1 cellular context compared by ENCODE assay signal in the genomic region with DNA sequence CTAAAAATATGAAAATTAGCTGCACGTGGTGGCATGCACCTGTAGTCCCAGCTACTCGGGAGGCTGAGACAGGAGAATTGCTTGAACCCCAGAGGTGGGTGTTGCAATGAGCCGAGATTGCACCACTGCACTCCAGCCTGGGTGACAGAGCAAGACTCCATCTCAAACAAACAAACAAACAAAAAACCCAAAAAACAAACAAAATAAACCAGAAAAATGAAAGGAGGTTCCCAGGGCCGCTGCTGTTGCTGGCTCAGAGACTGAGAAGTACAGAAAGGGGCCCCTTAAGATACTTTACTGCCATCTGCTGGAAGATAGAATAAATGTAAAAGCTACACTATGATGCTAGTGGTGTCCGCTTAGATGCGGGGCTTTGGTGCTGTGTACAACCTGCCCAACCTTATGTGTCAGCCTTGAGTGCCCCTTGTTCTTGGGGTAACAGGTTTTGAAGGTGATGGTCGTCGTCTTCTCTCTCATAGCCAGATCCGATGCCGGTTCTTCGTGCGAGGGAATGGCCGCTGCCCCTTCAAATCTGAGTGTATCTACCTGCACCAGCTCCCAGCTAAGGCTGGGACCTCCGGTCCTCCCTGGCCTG.
TF ChIP-seq lines count a peak whose summit lies in the region.

No MANE protein-coding gene starts in this region.

TF ChIP-seq in K562, 482 proteins besides CTCF, POLR2A, EP300 and RAD21 (continues in another document):
- TF ChIP-seq, protein P1, sequence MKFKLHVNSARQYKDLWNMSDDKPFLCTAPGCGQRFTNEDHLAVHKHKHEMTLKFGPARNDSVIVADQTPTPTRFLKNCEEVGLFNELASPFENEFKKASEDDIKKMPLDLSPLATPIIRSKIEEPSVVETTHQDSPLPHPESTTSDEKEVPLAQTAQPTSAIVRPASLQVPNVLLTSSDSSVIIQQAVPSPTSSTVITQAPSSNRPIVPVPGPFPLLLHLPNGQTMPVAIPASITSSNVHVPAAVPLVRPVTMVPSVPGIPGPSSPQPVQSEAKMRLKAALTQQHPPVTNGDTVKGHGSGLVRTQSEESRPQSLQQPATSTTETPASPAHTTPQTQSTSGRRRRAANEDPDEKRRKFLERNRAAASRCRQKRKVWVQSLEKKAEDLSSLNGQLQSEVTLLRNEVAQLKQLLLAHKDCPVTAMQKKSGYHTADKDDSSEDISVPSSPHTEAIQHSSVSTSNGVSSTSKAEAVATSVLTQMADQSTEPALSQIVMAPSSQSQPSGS (CRISPR knock-in tag; IDR thresholded peaks at IDR 0.05), result no peak
- TF ChIP-seq MAZ (CRISPR knock-in tag; conservative IDR thresholded peaks at IDR 0.05 in 1 of 2, IDR thresholded peaks at IDR 0.05 in 1 of 2) (peak in 1 of 2 experiments; percentile 46; a peak in 2 of 4 replicates), SIRT6 (IDR thresholded peaks at IDR 0.05; ENCODE audit: low read depth, low read length) (no peak), SMARCC2 (IDR thresholded peaks at IDR 0.05; ENCODE audit: low read depth) (no peak), MYC (IDR thresholded peaks at IDR 0.05; ENCODE audit: low read depth, low read length) (0 out of 2 replicates have a peak, but pooled peaks have one; percentile 28), MYC (CRISPR knock-in tag; IDR thresholded peaks at IDR 0.05; ENCODE audit: borderline replicate concordance, low read depth) (no peak), RBM17 (IDR thresholded peaks at IDR 0.05; ENCODE audit: borderline replicate concordance, low read depth, low read length) (no peak), EHMT2 (IDR thresholded peaks at IDR 0.05) (no peak), ZFPM2 (CRISPR knock-in tag; IDR thresholded peaks at IDR 0.05) (no peak), BRD9 (IDR thresholded peaks at IDR 0.05; ENCODE audit: low read depth, partially characterized antibody) (no peak), NRF1 (conservative IDR thresholded peaks at IDR 0.05 in 1 of 2, IDR thresholded peaks at IDR 0.05 in 1 of 2) (no peak), ELF1 (tag; IDR thresholded peaks at IDR 0.05) (no peak), BRCA1 (IDR thresholded peaks at IDR 0.05) (no peak), BRCA1 (CRISPR knock-in tag; IDR thresholded peaks at IDR 0.05) (0 out of 2 replicates have a peak, but pooled peaks have one; percentile 64), ZNF197 (CRISPR knock-in tag; IDR thresholded peaks at IDR 0.05; ENCODE audit: low read depth) (no peak), SMC3 (conservative IDR thresholded peaks at IDR 0.05; ENCODE audit: insufficient read depth, low read depth, low read length) (peak; percentile 94), TRIM28 (IDR thresholded peaks at IDR 0.05) (0 out of 2 replicates have a peak, but pooled peaks have one; percentile 48), CTBP1 (IDR thresholded peaks at IDR 0.05; ENCODE audit: borderline replicate concordance) (0 out of 2 replicates have a peak, but pooled peaks have one; percentile 26), PRPF4 (IDR thresholded peaks at IDR 0.05; ENCODE audit: insufficient read depth, low read depth, low read length, poor library complexity, severe bottlenecking) (no peak), SP1 (CRISPR knock-in tag; IDR thresholded peaks at IDR 0.05) (0 out of 2 replicates have a peak, but pooled peaks have one; percentile 19), ETV1 (tag; conservative IDR thresholded peaks at IDR 0.05; ENCODE audit: low read depth) (no peak), OTX1 (CRISPR knock-in tag; IDR thresholded peaks at IDR 0.05) (peak; percentile 45; the same call in 1 of the 2 replicates), TOE1 (IDR thresholded peaks at IDR 0.05; ENCODE audit: borderline replicate concordance) (peak; percentile 54), TOE1 (CRISPR knock-in tag; IDR thresholded peaks at IDR 0.05; ENCODE audit: borderline replicate concordance, low read depth) (no peak), STAG1 (CRISPR knock-in tag; IDR thresholded peaks at IDR 0.05; ENCODE audit: borderline replicate concordance) (peak; percentile 51; the same call in 1 of the 2 replicates), L3MBTL2 (IDR thresholded peaks at IDR 0.05) (0 out of 2 replicates have a peak, but pooled peaks have one; percentile 15), NFRKB (IDR thresholded peaks at IDR 0.05; ENCODE audit: low read depth) (no peak), BCOR (IDR thresholded peaks at IDR 0.05) (peak; percentile 75), ARNT (IDR thresholded peaks at IDR 0.05) (0 out of 4 replicates have a peak, but pooled peaks of 1 of the 2 experiments have one; percentile 36), CC2D1A (IDR thresholded peaks at IDR 0.05) (peak; percentile 84)
- TF ChIP-seq, protein P2, sequence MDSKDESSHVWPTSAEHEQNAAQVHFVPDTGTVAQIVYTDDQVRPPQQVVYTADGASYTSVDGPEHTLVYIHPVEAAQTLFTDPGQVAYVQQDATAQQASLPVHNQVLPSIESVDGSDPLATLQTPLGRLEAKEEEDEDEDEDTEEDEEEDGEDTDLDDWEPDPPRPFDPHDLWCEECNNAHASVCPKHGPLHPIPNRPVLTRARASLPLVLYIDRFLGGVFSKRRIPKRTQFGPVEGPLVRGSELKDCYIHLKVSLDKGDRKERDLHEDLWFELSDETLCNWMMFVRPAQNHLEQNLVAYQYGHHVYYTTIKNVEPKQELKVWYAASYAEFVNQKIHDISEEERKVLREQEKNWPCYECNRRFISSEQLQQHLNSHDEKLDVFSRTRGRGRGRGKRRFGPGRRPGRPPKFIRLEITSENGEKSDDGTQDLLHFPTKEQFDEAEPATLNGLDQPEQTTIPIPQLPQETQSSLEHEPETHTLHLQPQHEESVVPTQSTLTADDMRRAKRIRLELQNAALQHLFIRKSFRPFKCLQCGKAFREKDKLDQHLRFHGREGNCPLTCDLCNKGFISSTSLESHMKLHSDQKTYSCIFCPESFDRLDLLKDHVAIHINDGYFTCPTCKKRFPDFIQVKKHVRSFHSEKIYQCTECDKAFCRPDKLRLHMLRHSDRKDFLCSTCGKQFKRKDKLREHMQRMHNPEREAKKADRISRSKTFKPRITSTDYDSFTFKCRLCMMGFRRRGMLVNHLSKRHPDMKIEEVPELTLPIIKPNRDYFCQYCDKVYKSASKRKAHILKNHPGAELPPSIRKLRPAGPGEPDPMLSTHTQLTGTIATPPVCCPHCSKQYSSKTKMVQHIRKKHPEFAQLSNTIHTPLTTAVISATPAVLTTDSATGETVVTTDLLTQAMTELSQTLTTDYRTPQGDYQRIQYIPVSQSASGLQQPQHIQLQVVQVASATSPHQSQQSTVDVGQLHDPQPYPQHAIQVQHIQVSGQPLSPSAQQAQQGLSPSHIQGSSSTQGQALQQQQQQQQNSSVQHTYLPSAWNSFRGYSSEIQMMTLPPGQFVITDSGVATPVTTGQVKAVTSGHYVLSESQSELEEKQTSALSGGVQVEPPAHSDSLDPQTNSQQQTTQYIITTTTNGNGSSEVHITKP (IDR thresholded peaks at IDR 0.05; ENCODE audit: partially characterized antibody), result no peak
- TF ChIP-seq, protein P3, sequence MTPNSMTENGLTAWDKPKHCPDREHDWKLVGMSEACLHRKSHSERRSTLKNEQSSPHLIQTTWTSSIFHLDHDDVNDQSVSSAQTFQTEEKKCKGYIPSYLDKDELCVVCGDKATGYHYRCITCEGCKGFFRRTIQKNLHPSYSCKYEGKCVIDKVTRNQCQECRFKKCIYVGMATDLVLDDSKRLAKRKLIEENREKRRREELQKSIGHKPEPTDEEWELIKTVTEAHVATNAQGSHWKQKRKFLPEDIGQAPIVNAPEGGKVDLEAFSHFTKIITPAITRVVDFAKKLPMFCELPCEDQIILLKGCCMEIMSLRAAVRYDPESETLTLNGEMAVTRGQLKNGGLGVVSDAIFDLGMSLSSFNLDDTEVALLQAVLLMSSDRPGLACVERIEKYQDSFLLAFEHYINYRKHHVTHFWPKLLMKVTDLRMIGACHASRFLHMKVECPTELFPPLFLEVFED (CRISPR knock-in tag; conservative IDR thresholded peaks at IDR 0.05), result 0 out of 2 replicates have a peak, but pooled peaks have one; percentile 30
- TF ChIP-seq, protein P4, sequence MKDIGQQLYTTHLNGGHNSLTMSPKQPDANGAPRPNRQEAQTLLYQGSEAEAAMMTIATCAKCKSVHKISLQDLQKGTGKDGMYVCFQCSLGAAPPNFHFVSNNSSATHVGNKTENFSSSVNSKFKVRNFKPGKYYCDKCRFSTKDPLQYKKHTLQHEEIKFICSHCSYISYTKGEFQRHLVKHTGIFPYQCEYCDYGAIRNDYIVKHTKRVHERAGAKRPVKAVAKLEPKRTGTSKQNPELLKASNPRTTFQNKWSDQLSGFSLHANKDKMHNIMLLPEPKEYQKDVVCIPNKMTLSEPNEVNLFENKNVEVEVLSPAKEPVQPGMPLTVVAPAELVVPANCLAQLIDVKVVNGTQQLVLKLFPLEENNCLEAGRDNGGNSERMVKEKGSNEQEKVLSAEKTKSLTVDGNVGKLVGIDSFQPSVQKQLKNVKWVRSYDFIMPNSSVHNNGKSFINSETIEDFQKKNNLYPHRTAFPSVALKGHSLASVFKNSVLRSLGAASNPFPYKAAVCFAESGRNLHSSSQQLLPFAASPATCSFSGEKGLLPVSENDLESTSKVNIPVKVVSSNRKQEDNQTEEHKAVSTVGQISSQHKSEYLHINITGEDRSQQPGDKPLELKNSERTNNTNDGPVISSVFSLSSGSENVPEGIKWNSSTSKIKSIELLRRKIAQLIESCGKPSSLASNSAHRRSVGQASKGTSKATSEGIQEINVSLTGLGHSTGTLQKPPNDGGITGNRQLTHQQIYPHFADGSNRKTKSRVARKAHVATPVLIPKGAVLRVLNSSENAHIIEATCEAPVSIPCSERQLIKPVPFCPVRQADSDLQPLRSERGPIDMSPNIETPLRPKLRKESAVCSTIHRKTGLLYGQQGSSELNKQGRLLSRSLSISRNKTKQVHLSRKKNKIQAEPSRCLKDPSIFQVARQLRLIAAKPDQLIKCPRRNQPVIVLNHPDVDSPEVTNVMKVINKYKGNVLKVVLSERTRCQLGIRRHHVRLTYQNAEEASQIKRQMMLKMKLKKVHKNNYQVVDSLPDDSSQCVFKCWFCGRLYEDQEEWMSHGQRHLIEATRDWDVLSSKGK (CRISPR knock-in tag; IDR thresholded peaks at IDR 0.05), result no peak
- TF ChIP-seq, protein P5, sequence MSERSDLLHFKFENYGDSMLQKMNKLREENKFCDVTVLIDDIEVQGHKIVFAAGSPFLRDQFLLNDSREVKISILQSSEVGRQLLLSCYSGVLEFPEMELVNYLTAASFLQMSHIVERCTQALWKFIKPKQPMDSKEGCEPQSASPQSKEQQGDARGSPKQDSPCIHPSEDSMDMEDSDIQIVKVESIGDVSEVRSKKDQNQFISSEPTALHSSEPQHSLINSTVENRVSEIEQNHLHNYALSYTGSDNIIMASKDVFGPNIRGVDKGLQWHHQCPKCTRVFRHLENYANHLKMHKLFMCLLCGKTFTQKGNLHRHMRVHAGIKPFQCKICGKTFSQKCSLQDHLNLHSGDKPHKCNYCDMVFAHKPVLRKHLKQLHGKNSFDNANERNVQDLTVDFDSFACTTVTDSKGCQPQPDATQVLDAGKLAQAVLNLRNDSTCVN (CRISPR knock-in tag; IDR thresholded peaks at IDR 0.05), result no peak
- TF ChIP-seq, protein P6, sequence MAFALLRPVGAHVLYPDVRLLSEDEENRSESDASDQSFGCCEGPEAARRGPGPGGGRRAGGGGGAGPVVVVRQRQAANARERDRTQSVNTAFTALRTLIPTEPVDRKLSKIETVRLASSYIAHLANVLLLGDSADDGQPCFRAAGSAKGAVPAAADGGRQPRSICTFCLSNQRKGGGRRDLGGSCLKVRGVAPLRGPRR (CRISPR knock-in tag; IDR thresholded peaks at IDR 0.05), result no peak
- TF ChIP-seq, protein P7, sequence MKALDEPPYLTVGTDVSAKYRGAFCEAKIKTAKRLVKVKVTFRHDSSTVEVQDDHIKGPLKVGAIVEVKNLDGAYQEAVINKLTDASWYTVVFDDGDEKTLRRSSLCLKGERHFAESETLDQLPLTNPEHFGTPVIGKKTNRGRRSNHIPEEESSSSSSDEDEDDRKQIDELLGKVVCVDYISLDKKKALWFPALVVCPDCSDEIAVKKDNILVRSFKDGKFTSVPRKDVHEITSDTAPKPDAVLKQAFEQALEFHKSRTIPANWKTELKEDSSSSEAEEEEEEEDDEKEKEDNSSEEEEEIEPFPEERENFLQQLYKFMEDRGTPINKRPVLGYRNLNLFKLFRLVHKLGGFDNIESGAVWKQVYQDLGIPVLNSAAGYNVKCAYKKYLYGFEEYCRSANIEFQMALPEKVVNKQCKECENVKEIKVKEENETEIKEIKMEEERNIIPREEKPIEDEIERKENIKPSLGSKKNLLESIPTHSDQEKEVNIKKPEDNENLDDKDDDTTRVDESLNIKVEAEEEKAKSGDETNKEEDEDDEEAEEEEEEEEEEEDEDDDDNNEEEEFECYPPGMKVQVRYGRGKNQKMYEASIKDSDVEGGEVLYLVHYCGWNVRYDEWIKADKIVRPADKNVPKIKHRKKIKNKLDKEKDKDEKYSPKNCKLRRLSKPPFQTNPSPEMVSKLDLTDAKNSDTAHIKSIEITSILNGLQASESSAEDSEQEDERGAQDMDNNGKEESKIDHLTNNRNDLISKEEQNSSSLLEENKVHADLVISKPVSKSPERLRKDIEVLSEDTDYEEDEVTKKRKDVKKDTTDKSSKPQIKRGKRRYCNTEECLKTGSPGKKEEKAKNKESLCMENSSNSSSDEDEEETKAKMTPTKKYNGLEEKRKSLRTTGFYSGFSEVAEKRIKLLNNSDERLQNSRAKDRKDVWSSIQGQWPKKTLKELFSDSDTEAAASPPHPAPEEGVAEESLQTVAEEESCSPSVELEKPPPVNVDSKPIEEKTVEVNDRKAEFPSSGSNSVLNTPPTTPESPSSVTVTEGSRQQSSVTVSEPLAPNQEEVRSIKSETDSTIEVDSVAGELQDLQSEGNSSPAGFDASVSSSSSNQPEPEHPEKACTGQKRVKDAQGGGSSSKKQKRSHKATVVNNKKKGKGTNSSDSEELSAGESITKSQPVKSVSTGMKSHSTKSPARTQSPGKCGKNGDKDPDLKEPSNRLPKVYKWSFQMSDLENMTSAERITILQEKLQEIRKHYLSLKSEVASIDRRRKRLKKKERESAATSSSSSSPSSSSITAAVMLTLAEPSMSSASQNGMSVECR (CRISPR knock-in tag; IDR thresholded peaks at IDR 0.05), result 0 out of 2 replicates have a peak, but pooled peaks have one; percentile 6
- TF ChIP-seq, protein P8, sequence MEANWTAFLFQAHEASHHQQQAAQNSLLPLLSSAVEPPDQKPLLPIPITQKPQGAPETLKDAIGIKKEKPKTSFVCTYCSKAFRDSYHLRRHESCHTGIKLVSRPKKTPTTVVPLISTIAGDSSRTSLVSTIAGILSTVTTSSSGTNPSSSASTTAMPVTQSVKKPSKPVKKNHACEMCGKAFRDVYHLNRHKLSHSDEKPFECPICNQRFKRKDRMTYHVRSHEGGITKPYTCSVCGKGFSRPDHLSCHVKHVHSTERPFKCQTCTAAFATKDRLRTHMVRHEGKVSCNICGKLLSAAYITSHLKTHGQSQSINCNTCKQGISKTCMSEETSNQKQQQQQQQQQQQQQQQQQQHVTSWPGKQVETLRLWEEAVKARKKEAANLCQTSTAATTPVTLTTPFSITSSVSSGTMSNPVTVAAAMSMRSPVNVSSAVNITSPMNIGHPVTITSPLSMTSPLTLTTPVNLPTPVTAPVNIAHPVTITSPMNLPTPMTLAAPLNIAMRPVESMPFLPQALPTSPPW (CRISPR knock-in tag; IDR thresholded peaks at IDR 0.05), result peak; percentile 26; the same call in 1 of the 2 replicates
